ENCODE assay signal across 1 cellular context in the genomic region with DNA sequence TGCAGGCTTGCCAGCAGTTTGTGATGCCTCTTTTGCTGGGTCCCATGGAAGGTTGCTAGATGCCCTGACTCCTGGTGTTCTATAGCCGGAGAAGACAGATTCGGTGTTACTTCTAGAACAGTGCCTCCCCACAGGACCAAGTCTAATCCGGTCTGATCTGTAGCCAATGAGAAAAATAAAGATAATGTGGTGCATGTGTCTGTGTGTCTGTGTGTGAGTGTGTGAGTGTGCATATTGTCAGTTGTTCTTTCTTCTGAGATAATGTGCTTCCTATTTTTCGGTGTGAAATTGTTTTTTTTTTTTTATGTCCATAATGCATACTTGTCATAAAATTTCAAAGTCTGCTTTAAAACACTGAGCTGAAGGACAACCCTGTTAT.
TF ChIP-seq lines count a peak whose summit lies in the region.

No MANE protein-coding gene starts in this region.

TF ChIP-seq in HepG2, 621 proteins besides CTCF, POLR2A, EP300 and RAD21 (continued from another document and continues in another):
- TF ChIP-seq, protein P1, sequence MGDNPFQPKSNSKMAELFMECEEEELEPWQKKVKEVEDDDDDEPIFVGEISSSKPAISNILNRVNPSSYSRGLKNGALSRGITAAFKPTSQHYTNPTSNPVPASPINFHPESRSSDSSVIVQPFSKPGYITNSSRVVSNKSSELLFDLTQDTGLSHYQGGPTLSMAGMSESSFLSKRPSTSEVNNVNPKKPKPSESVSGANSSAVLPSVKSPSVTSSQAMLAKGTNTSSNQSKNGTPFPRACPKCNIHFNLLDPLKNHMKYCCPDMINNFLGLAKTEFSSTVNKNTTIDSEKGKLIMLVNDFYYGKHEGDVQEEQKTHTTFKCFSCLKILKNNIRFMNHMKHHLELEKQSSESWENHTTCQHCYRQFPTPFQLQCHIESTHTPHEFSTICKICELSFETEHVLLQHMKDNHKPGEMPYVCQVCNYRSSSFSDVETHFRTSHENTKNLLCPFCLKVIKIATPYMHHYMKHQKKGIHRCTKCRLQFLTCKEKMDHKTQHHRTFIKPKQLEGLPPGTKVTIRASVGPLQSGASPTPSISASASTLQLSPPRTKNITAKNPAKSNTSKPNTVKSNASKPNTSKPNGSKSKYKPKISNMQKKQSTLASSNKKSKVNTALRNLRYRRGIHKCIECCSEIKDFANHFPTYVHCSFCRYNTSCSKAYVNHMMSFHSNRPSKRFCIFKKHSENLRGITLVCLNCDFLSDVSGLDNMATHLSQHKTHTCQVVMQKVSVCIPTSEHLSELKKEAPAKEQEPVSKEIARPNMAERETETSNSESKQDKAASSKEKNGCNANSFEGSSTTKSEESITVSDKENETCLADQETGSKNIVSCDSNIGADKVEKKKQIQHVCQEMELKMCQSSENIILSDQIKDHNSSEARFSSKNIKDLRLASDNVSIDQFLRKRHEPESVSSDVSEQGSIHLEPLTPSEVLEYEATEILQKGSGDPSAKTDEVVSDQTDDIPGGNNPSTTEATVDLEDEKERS (CRISPR knock-in tag; IDR thresholded peaks at IDR 0.05): no peak
- TF ChIP-seq ZNF703 (CRISPR knock-in tag; IDR thresholded peaks at IDR 0.05; ENCODE audit: borderline replicate concordance): no peak
- TF ChIP-seq PAWR (CRISPR knock-in tag; IDR thresholded peaks at IDR 0.05; ENCODE audit: borderline replicate concordance): no peak
- no peak for TF ChIP-seq DPF2 (CRISPR knock-in tag; IDR thresholded peaks at IDR 0.05; ENCODE audit: borderline replicate concordance, low read depth)
- no peak for TF ChIP-seq IKZF1 (IDR thresholded peaks at IDR 0.05)
- TF ChIP-seq, protein P2, sequence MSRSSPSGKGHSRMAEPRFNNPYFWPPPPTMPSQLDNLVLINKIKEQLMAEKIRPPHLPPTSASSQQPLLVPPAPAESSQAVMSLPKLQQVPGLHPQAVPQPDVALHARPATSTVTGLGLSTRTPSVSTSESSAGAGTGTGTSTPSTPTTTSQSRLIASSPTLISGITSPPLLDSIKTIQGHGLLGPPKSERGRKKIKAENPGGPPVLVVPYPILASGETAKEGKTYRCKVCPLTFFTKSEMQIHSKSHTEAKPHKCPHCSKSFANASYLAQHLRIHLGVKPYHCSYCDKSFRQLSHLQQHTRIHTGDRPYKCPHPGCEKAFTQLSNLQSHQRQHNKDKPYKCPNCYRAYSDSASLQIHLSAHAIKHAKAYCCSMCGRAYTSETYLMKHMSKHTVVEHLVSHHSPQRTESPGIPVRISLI (CRISPR knock-in tag; IDR thresholded peaks at IDR 0.05; ENCODE audit: borderline replicate concordance): peak; percentile 86
- TF ChIP-seq, protein P3, sequence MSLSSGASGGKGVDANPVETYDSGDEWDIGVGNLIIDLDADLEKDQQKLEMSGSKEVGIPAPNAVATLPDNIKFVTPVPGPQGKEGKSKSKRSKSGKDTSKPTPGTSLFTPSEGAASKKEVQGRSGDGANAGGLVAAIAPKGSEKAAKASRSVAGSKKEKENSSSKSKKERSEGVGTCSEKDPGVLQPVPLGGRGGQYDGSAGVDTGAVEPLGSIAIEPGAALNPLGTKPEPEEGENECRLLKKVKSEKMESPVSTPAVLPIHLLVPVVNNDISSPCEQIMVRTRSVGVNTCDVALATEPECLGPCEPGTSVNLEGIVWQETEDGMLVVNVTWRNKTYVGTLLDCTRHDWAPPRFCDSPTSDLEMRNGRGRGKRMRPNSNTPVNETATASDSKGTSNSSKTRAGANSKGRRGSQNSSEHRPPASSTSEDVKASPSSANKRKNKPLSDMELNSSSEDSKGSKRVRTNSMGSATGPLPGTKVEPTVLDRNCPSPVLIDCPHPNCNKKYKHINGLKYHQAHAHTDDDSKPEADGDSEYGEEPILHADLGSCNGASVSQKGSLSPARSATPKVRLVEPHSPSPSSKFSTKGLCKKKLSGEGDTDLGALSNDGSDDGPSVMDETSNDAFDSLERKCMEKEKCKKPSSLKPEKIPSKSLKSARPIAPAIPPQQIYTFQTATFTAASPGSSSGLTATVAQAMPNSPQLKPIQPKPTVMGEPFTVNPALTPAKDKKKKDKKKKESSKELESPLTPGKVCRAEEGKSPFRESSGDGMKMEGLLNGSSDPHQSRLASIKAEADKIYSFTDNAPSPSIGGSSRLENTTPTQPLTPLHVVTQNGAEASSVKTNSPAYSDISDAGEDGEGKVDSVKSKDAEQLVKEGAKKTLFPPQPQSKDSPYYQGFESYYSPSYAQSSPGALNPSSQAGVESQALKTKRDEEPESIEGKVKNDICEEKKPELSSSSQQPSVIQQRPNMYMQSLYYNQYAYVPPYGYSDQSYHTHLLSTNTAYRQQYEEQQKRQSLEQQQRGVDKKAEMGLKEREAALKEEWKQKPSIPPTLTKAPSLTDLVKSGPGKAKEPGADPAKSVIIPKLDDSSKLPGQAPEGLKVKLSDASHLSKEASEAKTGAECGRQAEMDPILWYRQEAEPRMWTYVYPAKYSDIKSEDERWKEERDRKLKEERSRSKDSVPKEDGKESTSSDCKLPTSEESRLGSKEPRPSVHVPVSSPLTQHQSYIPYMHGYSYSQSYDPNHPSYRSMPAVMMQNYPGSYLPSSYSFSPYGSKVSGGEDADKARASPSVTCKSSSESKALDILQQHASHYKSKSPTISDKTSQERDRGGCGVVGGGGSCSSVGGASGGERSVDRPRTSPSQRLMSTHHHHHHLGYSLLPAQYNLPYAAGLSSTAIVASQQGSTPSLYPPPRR (CRISPR knock-in tag; IDR thresholded peaks at IDR 0.05; ENCODE audit: borderline replicate concordance): no peak
- TF ChIP-seq HNRNPLL (IDR thresholded peaks at IDR 0.05; ENCODE audit: low read depth, low read length, poor library complexity, severe bottlenecking): no peak
- TF ChIP-seq, protein P4, sequence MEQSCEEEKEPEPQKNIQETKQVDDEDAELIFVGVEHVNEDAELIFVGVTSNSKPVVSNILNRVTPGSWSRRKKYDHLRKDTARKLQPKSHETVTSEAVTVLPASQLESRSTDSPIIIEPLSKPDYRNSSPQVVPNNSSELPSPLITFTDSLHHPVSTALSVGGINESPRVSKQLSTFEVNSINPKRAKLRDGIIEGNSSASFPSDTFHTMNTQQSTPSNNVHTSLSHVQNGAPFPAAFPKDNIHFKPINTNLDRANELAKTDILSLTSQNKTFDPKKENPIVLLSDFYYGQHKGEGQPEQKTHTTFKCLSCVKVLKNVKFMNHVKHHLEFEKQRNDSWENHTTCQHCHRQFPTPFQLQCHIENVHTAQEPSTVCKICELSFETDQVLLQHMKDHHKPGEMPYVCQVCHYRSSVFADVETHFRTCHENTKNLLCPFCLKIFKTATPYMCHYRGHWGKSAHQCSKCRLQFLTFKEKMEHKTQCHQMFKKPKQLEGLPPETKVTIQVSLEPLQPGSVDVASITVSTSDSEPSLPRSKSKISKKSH (CRISPR knock-in tag; IDR thresholded peaks at IDR 0.05; ENCODE audit: borderline replicate concordance): no peak
- TF ChIP-seq SIN3A (IDR thresholded peaks at IDR 0.05; ENCODE audit: borderline replicate concordance, low read depth, low read length): no peak
- TF ChIP-seq ZNF382 (CRISPR knock-in tag; IDR thresholded peaks at IDR 0.05; ENCODE audit: borderline replicate concordance): no peak
- TF ChIP-seq ZNF30 (CRISPR knock-in tag; IDR thresholded peaks at IDR 0.05): no peak
- no peak for TF ChIP-seq MAF1 (CRISPR knock-in tag; IDR thresholded peaks at IDR 0.05; ENCODE audit: borderline replicate concordance)
- TF ChIP-seq SMARCC2 (IDR thresholded peaks at IDR 0.05): no peak
- peak; percentile 38; the same call in 1 of the 2 replicates for TF ChIP-seq ZNF543 (CRISPR knock-in tag; IDR thresholded peaks at IDR 0.05)
- TF ChIP-seq, protein P5, sequence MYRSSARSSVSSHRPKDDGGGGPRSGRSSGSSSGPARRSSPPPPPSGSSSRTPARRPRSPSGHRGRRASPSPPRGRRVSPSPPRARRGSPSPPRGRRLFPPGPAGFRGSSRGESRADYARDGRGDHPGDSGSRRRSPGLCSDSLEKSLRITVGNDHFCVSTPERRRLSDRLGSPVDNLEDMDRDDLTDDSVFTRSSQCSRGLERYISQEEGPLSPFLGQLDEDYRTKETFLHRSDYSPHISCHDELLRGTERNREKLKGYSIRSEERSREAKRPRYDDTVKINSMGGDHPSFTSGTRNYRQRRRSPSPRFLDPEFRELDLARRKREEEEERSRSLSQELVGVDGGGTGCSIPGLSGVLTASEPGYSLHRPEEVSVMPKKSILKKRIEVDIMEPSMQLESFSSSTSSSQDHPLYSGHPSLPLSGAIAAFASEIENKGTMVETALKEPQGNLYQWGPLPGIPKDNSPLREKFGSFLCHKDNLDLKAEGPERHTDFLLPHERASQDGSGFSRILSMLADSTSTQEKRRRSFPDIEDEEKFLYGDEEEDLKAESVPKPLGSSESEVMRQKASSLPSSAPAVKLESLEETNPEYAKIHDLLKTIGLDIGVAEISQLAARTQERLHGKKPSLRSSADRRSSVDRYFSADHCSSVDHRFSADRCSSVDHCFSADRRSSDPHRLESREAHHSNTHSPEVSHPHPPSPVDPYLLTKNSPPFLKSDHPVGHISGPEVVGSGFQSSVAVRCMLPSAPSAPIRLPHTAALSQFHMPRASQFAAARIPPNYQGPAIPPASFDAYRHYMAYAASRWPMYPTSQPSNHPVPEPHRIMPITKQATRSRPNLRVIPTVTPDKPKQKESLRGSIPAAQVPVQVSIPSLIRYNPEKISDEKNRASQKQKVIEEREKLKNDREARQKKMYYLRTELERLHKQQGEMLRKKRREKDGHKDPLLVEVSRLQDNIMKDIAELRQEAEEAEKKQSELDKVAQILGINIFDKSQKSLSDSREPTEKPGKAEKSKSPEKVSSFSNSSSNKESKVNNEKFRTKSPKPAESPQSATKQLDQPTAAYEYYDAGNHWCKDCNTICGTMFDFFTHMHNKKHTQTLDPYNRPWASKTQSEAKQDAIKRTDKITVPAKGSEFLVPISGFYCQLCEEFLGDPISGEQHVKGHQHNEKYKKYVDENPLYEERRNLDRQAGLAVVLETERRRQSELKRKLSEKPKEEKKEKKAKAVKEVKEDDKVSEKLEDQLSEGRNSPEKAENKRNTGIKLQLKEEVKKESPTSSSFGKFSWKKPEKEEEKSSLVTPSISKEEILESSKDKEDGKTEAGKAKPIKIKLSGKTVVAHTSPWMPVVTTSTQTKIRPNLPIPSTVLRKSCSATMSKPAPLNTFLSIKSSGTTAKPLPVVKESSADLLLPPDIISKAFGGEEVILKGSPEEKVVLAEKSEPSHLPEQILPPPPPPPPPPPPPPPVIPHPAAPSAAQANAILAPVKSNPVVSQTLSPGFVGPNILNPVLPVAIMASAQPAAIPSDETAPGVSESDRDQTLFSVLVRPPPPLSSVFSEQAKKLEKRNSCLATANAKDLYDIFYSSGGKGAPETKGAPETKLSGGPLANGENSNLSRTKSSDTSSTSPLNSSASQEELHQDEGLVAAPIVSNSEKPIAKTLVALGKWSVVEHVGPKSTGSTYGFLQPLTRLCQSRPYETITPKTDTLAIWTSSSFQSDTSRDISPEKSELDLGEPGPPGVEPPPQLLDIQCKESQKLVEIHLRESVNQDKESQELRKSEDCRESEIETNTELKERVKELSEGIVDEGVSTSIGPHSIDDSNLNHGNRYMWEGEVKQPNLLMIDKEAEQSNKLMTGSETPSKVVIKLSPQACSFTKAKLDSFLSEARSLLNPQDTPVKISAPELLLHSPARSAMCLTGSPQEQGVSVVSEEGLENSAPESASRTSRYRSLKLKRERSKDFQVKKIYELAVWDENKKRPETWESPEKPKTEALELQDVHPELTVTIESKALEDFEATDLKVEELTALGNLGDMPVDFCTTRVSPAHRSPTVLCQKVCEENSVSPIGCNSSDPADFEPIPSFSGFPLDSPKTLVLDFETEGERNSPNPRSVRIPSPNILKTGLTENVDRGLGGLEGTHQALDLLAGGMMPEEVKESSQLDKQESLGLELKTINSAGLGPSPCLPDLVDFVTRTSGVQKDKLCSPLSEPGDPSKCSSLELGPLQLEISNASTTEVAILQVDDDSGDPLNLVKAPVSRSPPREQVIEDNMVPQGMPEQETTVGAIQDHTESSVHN (CRISPR knock-in tag; IDR thresholded peaks at IDR 0.05): no peak
- TF ChIP-seq ZNF572 (CRISPR knock-in tag; IDR thresholded peaks at IDR 0.05): no peak
- TF ChIP-seq BHLHE40 (IDR thresholded peaks at IDR 0.05; ENCODE audit: low read length): no peak
- no peak for TF ChIP-seq DNMT1 (CRISPR knock-in tag; IDR thresholded peaks at IDR 0.05)
- TF ChIP-seq ZSCAN12 (CRISPR knock-in tag; IDR thresholded peaks at IDR 0.05): no peak
- TF ChIP-seq SNAI1 (CRISPR knock-in tag; IDR thresholded peaks at IDR 0.05; ENCODE audit: borderline replicate concordance): no peak
- no peak for TF ChIP-seq MZF1 (CRISPR knock-in tag; IDR thresholded peaks at IDR 0.05; ENCODE audit: borderline replicate concordance)
- TF ChIP-seq ZNF614 (CRISPR knock-in tag; IDR thresholded peaks at IDR 0.05; ENCODE audit: borderline replicate concordance): no peak
- TF ChIP-seq, protein P6, sequence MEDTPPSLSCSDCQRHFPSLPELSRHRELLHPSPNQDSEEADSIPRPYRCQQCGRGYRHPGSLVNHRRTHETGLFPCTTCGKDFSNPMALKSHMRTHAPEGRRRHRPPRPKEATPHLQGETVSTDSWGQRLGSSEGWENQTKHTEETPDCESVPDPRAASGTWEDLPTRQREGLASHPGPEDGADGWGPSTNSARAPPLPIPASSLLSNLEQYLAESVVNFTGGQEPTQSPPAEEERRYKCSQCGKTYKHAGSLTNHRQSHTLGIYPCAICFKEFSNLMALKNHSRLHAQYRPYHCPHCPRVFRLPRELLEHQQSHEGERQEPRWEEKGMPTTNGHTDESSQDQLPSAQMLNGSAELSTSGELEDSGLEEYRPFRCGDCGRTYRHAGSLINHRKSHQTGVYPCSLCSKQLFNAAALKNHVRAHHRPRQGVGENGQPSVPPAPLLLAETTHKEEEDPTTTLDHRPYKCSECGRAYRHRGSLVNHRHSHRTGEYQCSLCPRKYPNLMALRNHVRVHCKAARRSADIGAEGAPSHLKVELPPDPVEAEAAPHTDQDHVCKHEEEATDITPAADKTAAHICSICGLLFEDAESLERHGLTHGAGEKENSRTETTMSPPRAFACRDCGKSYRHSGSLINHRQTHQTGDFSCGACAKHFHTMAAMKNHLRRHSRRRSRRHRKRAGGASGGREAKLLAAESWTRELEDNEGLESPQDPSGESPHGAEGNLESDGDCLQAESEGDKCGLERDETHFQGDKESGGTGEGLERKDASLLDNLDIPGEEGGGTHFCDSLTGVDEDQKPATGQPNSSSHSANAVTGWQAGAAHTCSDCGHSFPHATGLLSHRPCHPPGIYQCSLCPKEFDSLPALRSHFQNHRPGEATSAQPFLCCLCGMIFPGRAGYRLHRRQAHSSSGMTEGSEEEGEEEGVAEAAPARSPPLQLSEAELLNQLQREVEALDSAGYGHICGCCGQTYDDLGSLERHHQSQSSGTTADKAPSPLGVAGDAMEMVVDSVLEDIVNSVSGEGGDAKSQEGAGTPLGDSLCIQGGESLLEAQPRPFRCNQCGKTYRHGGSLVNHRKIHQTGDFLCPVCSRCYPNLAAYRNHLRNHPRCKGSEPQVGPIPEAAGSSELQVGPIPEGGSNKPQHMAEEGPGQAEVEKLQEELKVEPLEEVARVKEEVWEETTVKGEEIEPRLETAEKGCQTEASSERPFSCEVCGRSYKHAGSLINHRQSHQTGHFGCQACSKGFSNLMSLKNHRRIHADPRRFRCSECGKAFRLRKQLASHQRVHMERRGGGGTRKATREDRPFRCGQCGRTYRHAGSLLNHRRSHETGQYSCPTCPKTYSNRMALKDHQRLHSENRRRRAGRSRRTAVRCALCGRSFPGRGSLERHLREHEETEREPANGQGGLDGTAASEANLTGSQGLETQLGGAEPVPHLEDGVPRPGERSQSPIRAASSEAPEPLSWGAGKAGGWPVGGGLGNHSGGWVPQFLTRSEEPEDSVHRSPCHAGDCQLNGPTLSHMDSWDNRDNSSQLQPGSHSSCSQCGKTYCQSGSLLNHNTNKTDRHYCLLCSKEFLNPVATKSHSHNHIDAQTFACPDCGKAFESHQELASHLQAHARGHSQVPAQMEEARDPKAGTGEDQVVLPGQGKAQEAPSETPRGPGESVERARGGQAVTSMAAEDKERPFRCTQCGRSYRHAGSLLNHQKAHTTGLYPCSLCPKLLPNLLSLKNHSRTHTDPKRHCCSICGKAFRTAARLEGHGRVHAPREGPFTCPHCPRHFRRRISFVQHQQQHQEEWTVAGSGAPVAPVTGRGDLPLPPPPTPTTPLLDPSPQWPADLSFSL (CRISPR knock-in tag; IDR thresholded peaks at IDR 0.05): no peak
- TF ChIP-seq MAFK (conservative IDR thresholded peaks at IDR 0.05 in 1 of 2, IDR thresholded peaks at IDR 0.05 in 1 of 2; ENCODE audit: low read length in 2 of 2): no peak
- TF ChIP-seq ZNF792 (CRISPR knock-in tag; IDR thresholded peaks at IDR 0.05): 0 out of 2 replicates have a peak, but pooled peaks have one; percentile 11
- no peak for TF ChIP-seq ZNF629 (CRISPR knock-in tag; conservative IDR thresholded peaks at IDR 0.05)
